In genomic region chr4:80229590-80229989, GRCh38 we compare ENCODE assay signal across 16 cellular contexts. TPM values are rescaled to one million over a fixed set of nuclear protein-coding genes. Genes with fewer than 3 reads are reported as not detected.
A peak's percentile ranks its signal among the peaks of the same experiment; 100 is the strongest.
DNase-seq lines count a peak whose midpoint lies in the region; ATAC-seq and TF ChIP-seq lines count a peak whose summit lies in the region.
"Had no signal": no experiment of that assay in that cellular context is flagged by ENCODE, and none has a peak within 500 bp of the region (broad histone marks: within the 10 kb centered on the region; RNA-seq: fewer than 3 reads in every experiment).

No MANE protein-coding gene starts in this region.

- no peak overlapping the region for H3K27ac Mint-ChIP-seq in endodermal cell
- H3K27ac Mint-ChIP-seq: activated T-cell treated with anti-CD3 and anti-CD28 coated beads, Interleukin-2, amount 50 U/mL, for 24 hours; CD8-positive, alpha-beta T cell; effector memory CD8-positive, alpha-beta T cell had no signal

- no peak overlapping the region for H3K4me3 Mint-ChIP-seq in endodermal cell
- H3K4me3 Mint-ChIP-seq: activated T-cell treated with anti-CD3 and anti-CD28 coated beads, Interleukin-2, amount 50 U/mL, for 24 hours; CD8-positive, alpha-beta T cell; effector memory CD8-positive, alpha-beta T cell had no signal

- no peak overlapping the region for H3K27ac ChIP-seq in osteoblast (ENCODE audit: low read depth, low read length)
- H3K27ac ChIP-seq in substantia nigra (ENCODE audit: low read depth, low read length, poor library complexity, severe bottlenecking) = no peak overlapping the region
- H3K27ac ChIP-seq in endodermal cell (ENCODE audit: low read depth, low read length) = no peak overlapping the region
- H3K27ac ChIP-seq: left lung, neutrophil had no signal

- no peak for DNase-seq in osteoblast (ENCODE audit: insufficient read length, low spot score, missing footprints)
- no peak for DNase-seq in substantia nigra (lab: John Stamatoyannopoulos, UW)
- no peak for DNase-seq in NCI-H1092 treated with DMSO at 0.1 percent for 48 hours (lab: John Stamatoyannopoulos, UW)
- DNase-seq in endodermal cell = no peak
- DNase-seq: activated T-cell treated with anti-CD3 and anti-CD28 coated beads, Interleukin-2, amount 50 U/mL, for 24 hours; CD8-positive, alpha-beta T cell; effector memory CD8-positive, alpha-beta T cell; KG1; left lung; NCI-H2227 treated with DMSO at 0.1 percent for 48 hours had no signal

- no peaks in the 10 kb centered on the region for H3K4me1 Mint-ChIP-seq in endodermal cell

- peak overlapping the region; percentile 14 for H3K4me3 ChIP-seq in osteoblast (ENCODE audit: insufficient read depth, low read length)
- no peak overlapping the region for H3K4me3 ChIP-seq in endodermal cell (ENCODE audit: low read length)
- H3K4me3 ChIP-seq: left lung had no signal

- H3K9me3 Mint-ChIP-seq in endodermal cell = no peaks in the 10 kb centered on the region
- H3K9me3 Mint-ChIP-seq: activated T-cell treated with anti-CD3 and anti-CD28 coated beads, Interleukin-2, amount 50 U/mL, for 24 hours; CD8-positive, alpha-beta T cell; effector memory CD8-positive, alpha-beta T cell had no signal

- 92 to 100% methylated on average over 2 of the region's 2 CpGs for WGBS in endodermal cell (ENCODE audit: insufficient coverage in 1 of 2, insufficient read length in 1 of 2), 2 experiments

- H3K27me3 ChIP-seq in osteoblast (ENCODE audit: insufficient read depth, low read length) = no peaks in the 10 kb centered on the region
- peaks cover 43% of the 10 kb centered on the region for H3K27me3 ChIP-seq in endodermal cell (ENCODE audit: control insufficient read depth, insufficient read depth, low read length, poor library complexity, severe bottlenecking)
- H3K27me3 ChIP-seq: neutrophil had no signal

- TF ChIP-seq CTCF in osteoblast (IDR thresholded peaks at IDR 0.05; ENCODE audit: extremely low read depth, low read depth, low read length) = no peak
- no peak for TF ChIP-seq CTCF in endodermal cell (conservative IDR thresholded peaks at IDR 0.05)

- no peaks in the 10 kb centered on the region for H4K20me1 ChIP-seq in osteoblast (ENCODE audit: insufficient read depth, low read length)

- H3K79me2 ChIP-seq in osteoblast (ENCODE audit: insufficient read depth, low read length) = peaks cover 30% of the 10 kb centered on the region

- no peak overlapping the region for H3K9ac ChIP-seq in endodermal cell (ENCODE audit: extremely low read depth, low read length, poor library complexity, severe bottlenecking)

- no peaks in the 10 kb centered on the region for H3K36me3 Mint-ChIP-seq in endodermal cell (ENCODE audit: low read depth)
- H3K36me3 Mint-ChIP-seq: CD8-positive, alpha-beta T cell had no signal

- peaks cover 24% of the 10 kb centered on the region for H3K27me3 Mint-ChIP-seq in endodermal cell (ENCODE audit: insufficient read depth)

- H3K4me1 ChIP-seq in osteoblast (ENCODE audit: insufficient read depth, low read length) (peaks cover 39% of the 10 kb centered on the region), endodermal cell (ENCODE audit: control insufficient read depth, insufficient read depth, low read length) (no peaks in the 10 kb centered on the region)
- H3K4me1 ChIP-seq: left lung had no signal

- H3K36me3 ChIP-seq in osteoblast (ENCODE audit: insufficient read depth, low read length) = no peaks in the 10 kb centered on the region
- no peaks in the 10 kb centered on the region for H3K36me3 ChIP-seq in endodermal cell (ENCODE audit: control insufficient read depth, insufficient read depth, low read length)
- H3K36me3 ChIP-seq: left lung, neutrophil had no signal

- peak overlapping the region; percentile 66 for H3K4me2 ChIP-seq in osteoblast (ENCODE audit: insufficient read depth, low read length)

- peak overlapping the region; percentile 52 for H2AFZ ChIP-seq in osteoblast (ENCODE audit: low read length)

- peak; percentile 72 for ATAC-seq in GM19035 (IDR thresholded peaks at IDR 0.05; ENCODE audit: unreplicated experiment)
- ATAC-seq in GM21786 (IDR thresholded peaks at IDR 0.05; ENCODE audit: unreplicated experiment) = peak; percentile 68
- peak; percentile 83 for ATAC-seq in HG03139 (IDR thresholded peaks at IDR 0.05; ENCODE audit: unreplicated experiment)
- ATAC-seq: CD8-positive, alpha-beta T cell; effector memory CD8-positive, alpha-beta T cell; HCT116; left lung; Right ventricle myocardium inferior had no signal

- H3K9me3 ChIP-seq in osteoblast (ENCODE audit: low read depth, low read length) = no peaks in the 10 kb centered on the region
- H3K9me3 ChIP-seq in endodermal cell (ENCODE audit: control insufficient read depth, low read length) = no peaks in the 10 kb centered on the region
- H3K9me3 ChIP-seq: left lung, neutrophil had no signal

RNA-seq across cellular contexts. Expression of gene PRDM8, which starts 32.3 kb away (rescaled TPM):
- total RNA-seq in osteoblast (3.6 and 5.0 TPM in 2 replicates), endodermal cell (not detected)
- polyA plus RNA-seq in endodermal cell (2013, experiment 1 of 2) = 1.6 TPM
- 0.95 TPM for polyA plus RNA-seq in endodermal cell (2013, experiment 2 of 2)

RNA-seq across cellular contexts. Expression of gene FGF5, which starts 36.9 kb away (rescaled TPM):
- 7.7 and 10.5 TPM in 2 replicates for total RNA-seq in osteoblast
- 1 to 10 TPM in 1 of 2 donors, under 1 TPM in 1; 0.49 to 1.6 TPM for total RNA-seq in endodermal cell
- polyA plus RNA-seq in endodermal cell (2013, experiment 1 of 2) = not detected
- 0.08 TPM for polyA plus RNA-seq in endodermal cell (2013, experiment 2 of 2)
